Comparison of ENCODE assay signal across 28 cellular contexts in genomic region chr21:39659070-39659815, GRCh38. TPM values are rescaled to one million over a fixed set of nuclear protein-coding genes. Genes with fewer than 3 reads are reported as not detected.
DNase-seq lines count a peak whose midpoint lies in the region; ATAC-seq and TF ChIP-seq lines count a peak whose summit lies in the region.
"Had no signal": no experiment of that assay in that cellular context is flagged by ENCODE, and none has a peak within 500 bp of the region (broad histone marks: within the 10 kb centered on the region; RNA-seq: fewer than 3 reads in every experiment).

No MANE protein-coding gene starts in this region.

- no peaks in the 10 kb centered on the region for H3K9me2 ChIP-seq in MM.1S (replicated peaks; ENCODE audit: insufficient read depth, low read length)

- no peak for ATAC-seq in HG03095 (IDR thresholded peaks at IDR 0.05; ENCODE audit: unreplicated experiment)
- ATAC-seq in HG03460 (IDR thresholded peaks at IDR 0.05; ENCODE audit: unreplicated experiment): no peak
- ATAC-seq: CD8-positive, alpha-beta T cell; naive thymus-derived CD4-positive, alpha-beta T cell; stimulated activated naive CD8-positive, alpha-beta T cell treated with anti-CD3 and anti-CD28 coated beads, Interleukin-15, amount 100 ng/mL, for 72 hours had no signal

- no peaks in the 10 kb centered on the region for H3K9me3 ChIP-seq in MM.1S (replicated peaks; ENCODE audit: insufficient read depth, low read length)
- H3K9me3 ChIP-seq in colonic mucosa: no peaks in the 10 kb centered on the region
- H3K9me3 ChIP-seq in mucosa of stomach (ENCODE audit: control insufficient read depth, low read length): no peaks in the 10 kb centered on the region
- no peaks in the 10 kb centered on the region for H3K9me3 ChIP-seq in smooth muscle cell (replicated peaks; ENCODE audit: low read depth)
- H3K9me3 ChIP-seq: BE2C, thoracic aorta had no signal

- intact Hi-C loops in colonic mucosa (cut with DNase I): no loop called here

- H3K27me3 ChIP-seq in MM.1S (replicated peaks; ENCODE audit: insufficient read depth, low read length): no peaks in the 10 kb centered on the region
- no peaks in the 10 kb centered on the region for H3K27me3 ChIP-seq in colonic mucosa
- H3K27me3 ChIP-seq in mucosa of stomach (ENCODE audit: control insufficient read depth, insufficient read depth, low read length): no peaks in the 10 kb centered on the region
- H3K27me3 ChIP-seq in smooth muscle cell (ENCODE audit: low read depth): no peaks in the 10 kb centered on the region
- H3K27me3 ChIP-seq: BE2C, cardiac muscle cell had no signal

- H3K4me1 ChIP-seq in MM.1S (ENCODE audit: low read length): peaks cover 15% of the 10 kb centered on the region
- peaks cover 9% of the 10 kb centered on the region for H3K4me1 ChIP-seq in colonic mucosa
- H3K4me1 ChIP-seq in mucosa of stomach (ENCODE audit: control insufficient read depth, insufficient read depth, low read length): peaks cover 45% of the 10 kb centered on the region
- H3K4me1 ChIP-seq in smooth muscle cell (ENCODE audit: low read depth): peaks cover 8% of the 10 kb centered on the region
- H3K4me1 ChIP-seq: BE2C had no signal

- whole genome bisulfite sequencing in smooth muscle cell (ENCODE audit: low lambda C conversion rate): 80% methylated on average over 7 of the region's 7 CpGs

- H3K4me2 ChIP-seq in MM.1S (ENCODE audit: low read depth, low read length): peak overlapping the region; percentile 31; the same call in 1 of the 2 replicates
- peak overlapping the region; percentile 60 for H3K4me2 ChIP-seq in smooth muscle cell

- H3F3A ChIP-seq in MM.1S (ENCODE audit: insufficient read depth, low read length) (no peaks in the 10 kb centered on the region), smooth muscle cell (ENCODE audit: low read depth) (peaks cover 6% of the 10 kb centered on the region)

- DNase-seq in MM.1S (peak; percentile 82), colonic mucosa (peak; percentile 14), smooth muscle cell (lab: John Stamatoyannopoulos, UW; ENCODE audit: unreplicated experiment) (no peak), caudate nucleus (lab: John Stamatoyannopoulos, UW) (no peak)
- DNase-seq: activated B cell treated with CpG ODN at 0.5 μM for 24 hours; activated CD4-positive, alpha-beta T cell treated with anti-CD3 and anti-CD28 coated beads, Interleukin-2, amount 10 ng/mL, durations not matched to agents 7 days and 5 days; activated effector memory CD4-positive, alpha-beta T cell treated with Interleukin-2 at 50 U/mL for 16 hours; activated naive CD8-positive, alpha-beta T cell treated with anti-CD3 and anti-CD28 coated beads, Interleukin-2, amount 10 ng/mL, durations not matched to agents 7 days and 5 days; activated T-cell treated with anti-CD3 and anti-CD28 coated beads, Interleukin-2, amount 50 U/mL, for 1 hour; aorta; CD8-positive, alpha-beta T cell; effector CD8-positive, alpha-beta T cell; naive thymus-derived CD4-positive, alpha-beta T cell; NCI-H1436 treated with DMSO at 0.1 percent for 48 hours; occipital lobe; SIG-M5; stimulated activated CD4-positive, alpha-beta T cell treated with anti-CD3 and anti-CD28 coated beads, Interleukin-2, amount 100 ng/mL, for 24 hours; stimulated activated CD8-positive, alpha-beta memory T cell treated with anti-CD3 and anti-CD28 coated beads, Interleukin-4, amount 100 ng/mL, for 48 hours; stimulated activated naive CD8-positive, alpha-beta T cell treated with anti-CD3 and anti-CD28 coated beads, Interleukin-15, amount 100 ng/mL, for 72 hours had no signal

- H3K27ac ChIP-seq in MM.1S (ENCODE audit: low read length): no peak overlapping the region; the same call in 1 of the 2 replicates
- peak overlapping the region; percentile 79 for H3K27ac ChIP-seq in colonic mucosa
- peak overlapping the region; percentile 85 for H3K27ac ChIP-seq in smooth muscle cell (ENCODE audit: low read depth)
- H3K27ac ChIP-seq in caudate nucleus (ENCODE audit: low read depth, low read length): no peak overlapping the region
- H3K27ac ChIP-seq: cardiac muscle cell, coronary artery, skin epidermis, thoracic aorta had no signal

- no peaks in the 10 kb centered on the region for H4K20me1 ChIP-seq in MM.1S (ENCODE audit: insufficient read depth, low read length)
- no peaks in the 10 kb centered on the region for H4K20me1 ChIP-seq in smooth muscle cell (ENCODE audit: low read depth)

- H3K4me3 ChIP-seq in MM.1S (ENCODE audit: low read length) (no peak overlapping the region), colonic mucosa (peak overlapping the region; percentile 35), mucosa of stomach (ENCODE audit: low read length) (no peak overlapping the region), smooth muscle cell (no peak overlapping the region)
- H3K4me3 ChIP-seq: cardiac muscle cell, skin epidermis, thoracic aorta had no signal

- H3K36me3 ChIP-seq in MM.1S (replicated peaks; ENCODE audit: insufficient read depth, low read length) (no peaks in the 10 kb centered on the region), colonic mucosa (no peaks in the 10 kb centered on the region), mucosa of stomach (ENCODE audit: control insufficient read depth, insufficient read depth, low read length) (no peaks in the 10 kb centered on the region), smooth muscle cell (ENCODE audit: low read depth) (no peaks in the 10 kb centered on the region)
- H3K36me3 ChIP-seq: BE2C, cardiac muscle cell, thoracic aorta had no signal

- H2AFZ ChIP-seq in MM.1S (ENCODE audit: low read length): peak overlapping the region; percentile 8; the same call in 1 of the 2 replicates
- no peak overlapping the region for H2AFZ ChIP-seq in smooth muscle cell (ENCODE audit: low read depth)

- TF ChIP-seq CTCF in MM.1S (IDR thresholded peaks at IDR 0.05; ENCODE audit: low read length): no peak
- no peak for TF ChIP-seq CTCF in colonic mucosa (IDR thresholded peaks at IDR 0.05)
- no peak for TF ChIP-seq CTCF in smooth muscle cell (IDR thresholded peaks at IDR 0.05; ENCODE audit: borderline replicate concordance, insufficient read depth, poor library complexity, severe bottlenecking)

- no peaks in the 10 kb centered on the region for H3K79me2 ChIP-seq in MM.1S (ENCODE audit: low read length)
- no peaks in the 10 kb centered on the region for H3K79me2 ChIP-seq in smooth muscle cell (ENCODE audit: low read depth)

- H3K9ac ChIP-seq in MM.1S (ENCODE audit: low read length): no peak overlapping the region
- H3K9ac ChIP-seq in colonic mucosa (ENCODE audit: low read depth in 2 of 2, low read length in 2 of 2): no peak overlapping the region
- peak overlapping the region; percentile 30 for H3K9ac ChIP-seq in mucosa of stomach (ENCODE audit: low read length)
- H3K9ac ChIP-seq in smooth muscle cell (ENCODE audit: low read depth): no peak overlapping the region

RNA-seq across cellular contexts. Expression of gene B3GALT5, which starts 46.5 kb away (rescaled TPM):
- 100 to 1,000 TPM; 114 to 205 TPM for total RNA-seq in colonic mucosa
- 1.7 and 3.8 TPM in 2 replicates for total RNA-seq in smooth muscle cell
- 0.73 and 1.3 TPM in 2 replicates for polyA plus RNA-seq in smooth muscle cell
- total RNA-seq: activated B cell treated with CpG ODN at 0.5 μM for 24 hours; activated CD4-positive, alpha-beta T cell treated with anti-CD3 and anti-CD28 coated beads, Interleukin-2, amount 10 ng/mL, durations not matched to agents 7 days and 5 days; activated naive CD8-positive, alpha-beta T cell treated with anti-CD3 and anti-CD28 coated beads, Interleukin-2, amount 10 ng/mL, durations not matched to agents 7 days and 5 days; CD8-positive, alpha-beta T cell; naive thymus-derived CD4-positive, alpha-beta T cell; pulmonary artery endothelial cell had no signal
- polyA plus RNA-seq: naive thymus-derived CD4-positive, alpha-beta T cell had no signal

Comparison
In these comparisons a context has a peak if more than half of its experiments do, and no peak if none do; other contexts are left out.
1. DNase-seq: peak in MM.1S (single experiment) and colonic mucosa (single experiment); none in smooth muscle cell (single experiment) and caudate nucleus (0 of 61).
2. H3K27ac ChIP-seq: peak in colonic mucosa (single experiment) and smooth muscle cell (single experiment); none in MM.1S (single experiment) and caudate nucleus (single experiment).
3. RNA of gene B3GALT5, which starts 46.5 kb away (total RNA-seq): 114 to 205 TPM in colonic mucosa; 1.7 to 3.8 TPM in smooth muscle cell; every median in the first group is over 10 times any median in the second.